25 cellular contexts compared by ENCODE assay signal in genomic region chr1:201576914-201577313, GRCh38.
"Had no signal": no experiment of that assay in that cellular context is flagged by ENCODE, and none has a peak within 500 bp of the region (broad histone marks: within the 10 kb centered on the region; RNA-seq: fewer than 3 reads in every experiment).

No MANE protein-coding gene starts in this region.

- ATAC-seq: naive thymus-derived CD4-positive, alpha-beta T cell; natural killer cell; psoas muscle; right cardiac atrium; right lobe of liver; stimulated activated effector memory CD8-positive, alpha-beta T cell treated with anti-CD3 and anti-CD28 coated beads, Interleukin-12 subunit alpha, Interleukin-12 subunit beta, amount 100 ng/mL, for 72 hours; stimulated activated naive B cell treated with anti-CD40 and anti-IgM and Interleukin-4, amounts not matched to agents 10 μg/mL and 1 μg/mL and 100 μg/mL, for 72 hours had no signal

- H3K9ac ChIP-seq: neural progenitor cell, parathyroid adenoma had no signal

- H3K27ac ChIP-seq: neural progenitor cell, ovary, parathyroid adenoma, psoas muscle, right lobe of liver, stomach, thoracic aorta, thyroid gland, tibial nerve, upper lobe of left lung, vagina had no signal

- H2AFZ ChIP-seq: neural progenitor cell, parathyroid adenoma had no signal

- H3K4me3 ChIP-seq: neural progenitor cell, ovary, psoas muscle, right lobe of liver, stomach, thoracic aorta, thyroid gland, tibial nerve, upper lobe of left lung, vagina had no signal

- H3K27me3 ChIP-seq: neural progenitor cell, ovary, right lobe of liver, stomach, thyroid gland, tibial nerve, upper lobe of left lung, vagina had no signal

- H3K4me1 ChIP-seq: neural progenitor cell, parathyroid adenoma, psoas muscle, right lobe of liver, vagina had no signal

- H3K9me3 ChIP-seq: ovary, psoas muscle, right lobe of liver, stomach, thoracic aorta, thyroid gland, upper lobe of left lung, vagina had no signal

- DNase-seq: naive thymus-derived CD4-positive, alpha-beta T cell; natural killer cell; occipital lobe; ovary; posterior cingulate gyrus; psoas muscle; right cardiac atrium; right lobe of liver; small intestine; stimulated activated CD4-positive, alpha-beta T cell treated with anti-CD3 and anti-CD28 coated beads, Interleukin-15, amount 100 ng/mL, for 24 hours; stimulated activated CD4-positive, alpha-beta T cell treated with anti-CD3 and anti-CD28 coated beads, Interleukin-2, amount 100 ng/mL, for 24 hours; stimulated activated CD4-positive, alpha-beta T cell treated with anti-CD3 and anti-CD28 coated beads, Interleukin-2, amount 100 ng/mL, for 48 hours; stimulated activated CD4-positive, alpha-beta T cell treated with anti-CD3 and anti-CD28 coated beads, Interleukin-4, amount 100 ng/mL, for 24 hours; stimulated activated naive B cell treated with anti-CD40 and anti-IgM and Interleukin-4, amounts not matched to agents 10 μg/mL and 1 μg/mL and 100 μg/mL, for 72 hours; stimulated activated naive CD4-positive, alpha-beta T cell treated with Interleukin-2 at 50 U/mL for 16 hours; stomach; thyroid gland; trophoblast cell; upper lobe of left lung had no signal

- H3K36me3 ChIP-seq: neural progenitor cell, ovary, right lobe of liver, stomach, thoracic aorta, thyroid gland, tibial nerve, upper lobe of left lung, vagina had no signal

- H3K4me2 ChIP-seq: neural progenitor cell had no signal
